ENCODE assay signal across 32 cellular contexts in genomic region chr14:35849122-35849521, GRCh38.
"Had no signal": no experiment of that assay in that cellular context is flagged by ENCODE, and none has a peak within 500 bp of the region (broad histone marks: within the 10 kb centered on the region; RNA-seq: fewer than 3 reads in every experiment).

No MANE protein-coding gene starts in this region.

- H3K36me3 ChIP-seq: neutrophil, thoracic aorta, uterus had no signal

- H3K9me3 ChIP-seq: neutrophil, psoas muscle, thoracic aorta, thyroid gland, upper lobe of right lung, uterus had no signal

- H2AFZ ChIP-seq: parathyroid adenoma had no signal

- H3K27me3 ChIP-seq: neutrophil, spleen, thyroid gland, tibial nerve, upper lobe of right lung, uterus had no signal

- H3K4me1 ChIP-seq: parathyroid adenoma, psoas muscle, spleen, thyroid gland, tibial nerve, upper lobe of right lung, uterus had no signal

- H3K9ac ChIP-seq: parathyroid adenoma had no signal

- H3K27me3 Mint-ChIP-seq: naive B cell; naive thymus-derived CD8-positive, alpha-beta T cell; natural killer cell treated with Interleukin-12 subunit alpha and Interleukin-12 subunit beta and Interleukin-15 and Interleukin-18, amount 100 ng/mL, for 72 hours; progenitor cell of endocrine pancreas; stimulated activated memory B cell treated with anti-CD40 and anti-IgM and Interleukin-4, amounts not matched to agents 10 μg/mL and 1 μg/mL and 100 μg/mL, for 72 hours; stimulated activated naive CD8-positive, alpha-beta T cell treated with anti-CD3 and anti-CD28 coated beads, Interleukin-15, amount 100 ng/mL, for 72 hours; type B pancreatic cell had no signal

- H3K4me2 ChIP-seq: smooth muscle cell had no signal

- H3K4me3 ChIP-seq: psoas muscle, skin epidermis, smooth muscle cell, spleen, thoracic aorta, thyroid gland, tibial nerve, upper lobe of right lung, uterus had no signal

- H3K27ac Mint-ChIP-seq: naive thymus-derived CD8-positive, alpha-beta T cell; natural killer cell treated with Interleukin-12 subunit alpha and Interleukin-12 subunit beta and Interleukin-15 and Interleukin-18, amount 100 ng/mL, for 72 hours; progenitor cell of endocrine pancreas; stimulated activated memory B cell treated with anti-CD40 and anti-IgM and Interleukin-4, amounts not matched to agents 10 μg/mL and 1 μg/mL and 100 μg/mL, for 72 hours; stimulated activated naive CD8-positive, alpha-beta T cell treated with anti-CD3 and anti-CD28 coated beads, Interleukin-15, amount 100 ng/mL, for 72 hours; type B pancreatic cell had no signal

- DNase-seq: naive B cell; naive thymus-derived CD8-positive, alpha-beta T cell; nephron progenitor cell; nucleus accumbens; posterior cingulate gyrus; psoas muscle; right cardiac atrium; spleen; stimulated activated CD4-positive, alpha-beta T cell treated with anti-CD3 and anti-CD28 coated beads, Interleukin-12 subunit alpha, Interleukin-12 subunit beta, amount 100 ng/mL, for 4 hours; stimulated activated CD4-positive, alpha-beta T cell treated with anti-CD3 and anti-CD28 coated beads, Interleukin-1b, Interleukin-23, amount 100 ng/mL, for 48 hours; stimulated activated CD4-positive, alpha-beta T cell treated with anti-CD3 and anti-CD28 coated beads, Interleukin-4, amount 100 ng/mL, for 1 hour; stimulated activated CD4-positive, alpha-beta T cell treated with anti-CD3 and anti-CD28 coated beads, Interleukin-4, amount 100 ng/mL, for 4 hours; stimulated activated CD8-positive, alpha-beta memory T cell treated with anti-CD3 and anti-CD28 coated beads, Interleukin-4, amount 100 ng/mL, for 48 hours; stimulated activated naive CD4-positive, alpha-beta T cell; stimulated activated naive CD8-positive, alpha-beta T cell treated with anti-CD3 and anti-CD28 coated beads, Interleukin-15, amount 100 ng/mL, for 72 hours; stimulated activated naive CD8-positive, alpha-beta T cell treated with anti-CD3 and anti-CD28 coated beads, Interleukin-15, Interleukin-2, amounts not matched to agents 100 U/mL and 50 U/mL, for 24 hours; substantia nigra; thyroid gland; upper lobe of right lung; uterus had no signal

- H3K4me1 Mint-ChIP-seq: nephron progenitor cell; neural crest cell; stimulated activated naive CD8-positive, alpha-beta T cell treated with anti-CD3 and anti-CD28 coated beads, Interleukin-15, amount 100 ng/mL, for 72 hours had no signal

- H3K4me3 Mint-ChIP-seq: naive B cell; naive thymus-derived CD8-positive, alpha-beta T cell; natural killer cell treated with Interleukin-12 subunit alpha and Interleukin-12 subunit beta and Interleukin-15 and Interleukin-18, amount 100 ng/mL, for 72 hours; nephron progenitor cell; neural crest cell; stimulated activated memory B cell treated with anti-CD40 and anti-IgM and Interleukin-4, amounts not matched to agents 10 μg/mL and 1 μg/mL and 100 μg/mL, for 72 hours; stimulated activated naive CD8-positive, alpha-beta T cell treated with anti-CD3 and anti-CD28 coated beads, Interleukin-15, amount 100 ng/mL, for 72 hours; type B pancreatic cell had no signal

- H3K27ac ChIP-seq: neutrophil, parathyroid adenoma, psoas muscle, skin epidermis, spleen, thoracic aorta, thyroid gland, tibial nerve, upper lobe of right lung, uterus had no signal

- ATAC-seq: naive thymus-derived CD8-positive, alpha-beta T cell; natural killer cell treated with Interleukin-12 subunit alpha and Interleukin-12 subunit beta and Interleukin-15 and Interleukin-18, amount 100 ng/mL, for 72 hours; psoas muscle; right cardiac atrium; sciatic nerve; stimulated activated memory B cell treated with anti-CD40 and anti-IgM and Interleukin-4, amounts not matched to agents 10 μg/mL and 1 μg/mL and 100 μg/mL, for 72 hours; stimulated activated naive CD8-positive, alpha-beta T cell treated with anti-CD3 and anti-CD28 coated beads, Interleukin-15, amount 100 ng/mL, for 72 hours; stimulated activated naive CD8-positive, alpha-beta T cell treated with anti-CD3 and anti-CD28 coated beads, Interleukin-15, Interleukin-2, amounts not matched to agents 100 U/mL and 50 U/mL, for 24 hours; upper lobe of right lung had no signal
